ENCODE assay signal across 1 cellular context in genomic region chr12:97545804-97546203, GRCh38.
TF ChIP-seq lines count a peak whose summit lies in the region.

No MANE protein-coding gene starts in this region.

TF ChIP-seq in GM23338, 12 proteins besides CTCF, POLR2A, EP300 and RAD21 (continued from another document):
- no peak for TF ChIP-seq REST (IDR thresholded peaks at IDR 0.05; ENCODE audit: unreplicated experiment)
TF ChIP-seq in GM23338: peak in this region for 0.
